In genomic region chr7:27182285-27182827, GRCh38 we compare ENCODE assay signal across 1 cellular context.
TF ChIP-seq lines count a peak whose summit lies in the region.

No MANE protein-coding gene starts in this region.

TF ChIP-seq in HEK293, 187 proteins besides CTCF, POLR2A, EP300 and RAD21 (continued from another document and continues in another):
- TF ChIP-seq, protein P1, sequence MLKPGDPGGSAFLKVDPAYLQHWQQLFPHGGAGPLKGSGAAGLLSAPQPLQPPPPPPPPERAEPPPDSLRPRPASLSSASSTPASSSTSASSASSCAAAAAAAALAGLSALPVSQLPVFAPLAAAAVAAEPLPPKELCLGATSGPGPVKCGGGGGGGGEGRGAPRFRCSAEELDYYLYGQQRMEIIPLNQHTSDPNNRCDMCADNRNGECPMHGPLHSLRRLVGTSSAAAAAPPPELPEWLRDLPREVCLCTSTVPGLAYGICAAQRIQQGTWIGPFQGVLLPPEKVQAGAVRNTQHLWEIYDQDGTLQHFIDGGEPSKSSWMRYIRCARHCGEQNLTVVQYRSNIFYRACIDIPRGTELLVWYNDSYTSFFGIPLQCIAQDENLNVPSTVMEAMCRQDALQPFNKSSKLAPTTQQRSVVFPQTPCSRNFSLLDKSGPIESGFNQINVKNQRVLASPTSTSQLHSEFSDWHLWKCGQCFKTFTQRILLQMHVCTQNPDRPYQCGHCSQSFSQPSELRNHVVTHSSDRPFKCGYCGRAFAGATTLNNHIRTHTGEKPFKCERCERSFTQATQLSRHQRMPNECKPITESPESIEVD (tag by site-specific recombination; IDR thresholded peaks at IDR 0.05): no peak
- TF ChIP-seq ZNF292 (tag by site-specific recombination; IDR thresholded peaks at IDR 0.05; ENCODE audit: borderline replicate concordance, low read depth) (no peak), REST (tag by site-specific recombination; IDR thresholded peaks at IDR 0.05) (0 out of 2 replicates have a peak, but pooled peaks have one; percentile 30), ZNF280C (tag by site-specific recombination; IDR thresholded peaks at IDR 0.05) (no peak), EGR2 (tag by site-specific recombination; IDR thresholded peaks at IDR 0.05; ENCODE audit: low read depth) (no peak), PRDM4 (tag by site-specific recombination; IDR thresholded peaks at IDR 0.05) (peak; percentile 15; the same call in 1 of the 2 replicates), ZNF214 (tag by site-specific recombination; IDR thresholded peaks at IDR 0.05; ENCODE audit: borderline replicate concordance) (no peak), WT1 (tag by site-specific recombination; IDR thresholded peaks at IDR 0.05) (no peak), SCRT1 (tag by site-specific recombination; IDR thresholded peaks at IDR 0.05; ENCODE audit: borderline replicate concordance) (no peak), TRIM28 (IDR thresholded peaks at IDR 0.05; ENCODE audit: borderline replicate concordance, low read length) (no peak), ZNF521 (tag by site-specific recombination; IDR thresholded peaks at IDR 0.05) (no peak), PATZ1 (tag by site-specific recombination; IDR thresholded peaks at IDR 0.05) (peak; percentile 35; the same call in 1 of the 2 replicates), ATF2 (tag by site-specific recombination; IDR thresholded peaks at IDR 0.05; ENCODE audit: low read depth) (no peak), ZNF140 (tag by site-specific recombination; IDR thresholded peaks at IDR 0.05) (no peak), ZNF645 (tag by site-specific recombination; IDR thresholded peaks at IDR 0.05) (no peak), ZNF704 (tag by site-specific recombination; IDR thresholded peaks at IDR 0.05) (no peak), ZNF624 (tag by site-specific recombination; IDR thresholded peaks at IDR 0.05) (no peak), KLF7 (tag by site-specific recombination; IDR thresholded peaks at IDR 0.05; ENCODE audit: borderline replicate concordance) (peak; percentile 60; the same call in 1 of the 2 replicates), ZNF518A (tag by site-specific recombination; conservative IDR thresholded peaks at IDR 0.05; ENCODE audit: low read depth) (no peak), ZEB2 (tag by site-specific recombination; IDR thresholded peaks at IDR 0.05) (no peak), IKZF3 (tag by site-specific recombination; IDR thresholded peaks at IDR 0.05) (peak; percentile 12; the same call in 1 of the 2 replicates), ZNF658 (tag by site-specific recombination; IDR thresholded peaks at IDR 0.05) (no peak), ZNF830 (tag by site-specific recombination; IDR thresholded peaks at IDR 0.05; ENCODE audit: low read depth) (no peak)
- TF ChIP-seq, protein P2, sequence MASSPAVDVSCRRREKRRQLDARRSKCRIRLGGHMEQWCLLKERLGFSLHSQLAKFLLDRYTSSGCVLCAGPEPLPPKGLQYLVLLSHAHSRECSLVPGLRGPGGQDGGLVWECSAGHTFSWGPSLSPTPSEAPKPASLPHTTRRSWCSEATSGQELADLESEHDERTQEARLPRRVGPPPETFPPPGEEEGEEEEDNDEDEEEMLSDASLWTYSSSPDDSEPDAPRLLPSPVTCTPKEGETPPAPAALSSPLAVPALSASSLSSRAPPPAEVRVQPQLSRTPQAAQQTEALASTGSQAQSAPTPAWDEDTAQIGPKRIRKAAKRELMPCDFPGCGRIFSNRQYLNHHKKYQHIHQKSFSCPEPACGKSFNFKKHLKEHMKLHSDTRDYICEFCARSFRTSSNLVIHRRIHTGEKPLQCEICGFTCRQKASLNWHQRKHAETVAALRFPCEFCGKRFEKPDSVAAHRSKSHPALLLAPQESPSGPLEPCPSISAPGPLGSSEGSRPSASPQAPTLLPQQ (tag by site-specific recombination; IDR thresholded peaks at IDR 0.05): no peak
